20 cellular contexts compared by ENCODE assay signal in the genomic region with DNA sequence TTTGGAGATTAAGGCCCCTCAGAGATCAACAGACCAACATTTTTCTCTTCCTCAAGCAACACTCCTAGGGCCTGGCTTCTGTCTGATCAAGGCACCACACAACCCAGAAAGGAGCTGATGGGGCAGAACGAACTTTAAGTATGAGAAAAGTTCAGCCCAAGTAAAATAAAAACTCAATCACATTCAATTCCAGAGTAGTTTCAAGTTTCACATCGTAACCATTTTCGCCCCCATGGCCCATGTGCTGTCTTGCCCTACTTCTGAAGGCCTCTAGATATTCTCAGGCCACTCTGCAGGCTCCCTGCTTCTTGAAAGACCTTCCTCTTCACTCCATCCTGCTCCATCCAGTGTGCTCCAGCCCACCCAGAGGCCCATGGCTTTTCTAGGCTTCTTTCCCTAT. TPM values are rescaled to one million over a fixed set of nuclear protein-coding genes. Genes with fewer than 3 reads are reported as not detected.
DNase-seq lines count a peak whose midpoint lies in the region; ATAC-seq, FAIRE-seq and TF ChIP-seq lines count a peak whose summit lies in the region.
"Had no signal": no experiment of that assay in that cellular context is flagged by ENCODE, and none has a peak within 500 bp of the region (broad histone marks: within the 10 kb centered on the region; RNA-seq: fewer than 3 reads in every experiment).

No MANE protein-coding gene starts in this region.

- peaks cover 15% of the 10 kb centered on the region for H3K4me1 Mint-ChIP-seq in T-helper 17 cell
- H3K4me1 Mint-ChIP-seq in stimulated activated naive B cell treated with anti-CD40 and anti-IgM and Interleukin-4, amounts not matched to agents 10 μg/mL and 1 μg/mL and 100 μg/mL, for 72 hours = peaks cover 4 to 5% of the 10 kb centered on the region in 2 donors
- no peaks in the 10 kb centered on the region for H3K4me1 Mint-ChIP-seq in progenitor cell of endocrine pancreas (ENCODE audit: low read depth)
- H3K4me1 Mint-ChIP-seq: B cell; CD4-positive, CD25-positive, alpha-beta regulatory T cell had no signal

- H3K9me3 Mint-ChIP-seq in stimulated activated naive B cell treated with anti-CD40 and anti-IgM and Interleukin-4, amounts not matched to agents 10 μg/mL and 1 μg/mL and 100 μg/mL, for 72 hours = peaks cover 0 to under 1% of the 10 kb centered on the region in 2 donors
- H3K9me3 Mint-ChIP-seq in progenitor cell of endocrine pancreas (ENCODE audit: low read depth) = no peaks in the 10 kb centered on the region

- no peaks in the 10 kb centered on the region for H3K36me3 Mint-ChIP-seq in T-helper 17 cell (ENCODE audit: low read depth)
- H3K36me3 Mint-ChIP-seq in stimulated activated naive B cell treated with anti-CD40 and anti-IgM and Interleukin-4, amounts not matched to agents 10 μg/mL and 1 μg/mL and 100 μg/mL, for 72 hours = no peaks in the 10 kb centered on the region
- no peaks in the 10 kb centered on the region for H3K36me3 Mint-ChIP-seq in progenitor cell of endocrine pancreas (ENCODE audit: insufficient read depth)
- H3K36me3 Mint-ChIP-seq: CD4-positive, CD25-positive, alpha-beta regulatory T cell had no signal

- H3K27ac Mint-ChIP-seq in T-helper 17 cell (peak overlapping the region; percentile 41), progenitor cell of endocrine pancreas (no peak overlapping the region)
- H3K27ac Mint-ChIP-seq in stimulated activated naive B cell treated with anti-CD40 and anti-IgM and Interleukin-4, amounts not matched to agents 10 μg/mL and 1 μg/mL and 100 μg/mL, for 72 hours = peak overlapping the region; percentile 7
- H3K27ac Mint-ChIP-seq: B cell; CD4-positive, CD25-positive, alpha-beta regulatory T cell had no signal

- no peak for FAIRE-seq in urothelium cell line (lab: Jason Lieb, UNC)

- no peaks in the 10 kb centered on the region for H3K9me3 ChIP-seq in T-helper 17 cell (ENCODE audit: control insufficient read depth, low read length, poor library complexity, severe bottlenecking)
- H3K9me3 ChIP-seq: SJSA1 had no signal

- DNase-seq in T-helper 17 cell (no peak), urothelium cell line (ENCODE audit: low spot score) (no peak), progenitor cell of endocrine pancreas (ENCODE audit: low spot score, unreplicated experiment) (no peak)
- no peak for DNase-seq in stimulated activated naive B cell treated with anti-CD40 and anti-IgM and Interleukin-4, amounts not matched to agents 10 μg/mL and 1 μg/mL and 100 μg/mL, for 72 hours
- DNase-seq: ACHN; CD4-positive, CD25-positive, alpha-beta regulatory T cell; DMS53; GM23248; NCI-H1092 treated with DMSO at 0.1 percent for 48 hours; NCI-H1694 treated with DMSO at 0.1 percent for 48 hours; NCI-H2107; NCI-H226; NCI-H524 treated with DMSO at 0.1 percent for 48 hours had no signal

- H3K27me3 Mint-ChIP-seq in T-helper 17 cell (peaks cover 30% of the 10 kb centered on the region), progenitor cell of endocrine pancreas (peaks cover 14% of the 10 kb centered on the region)
- peaks cover 30% of the 10 kb centered on the region in 2 donors for H3K27me3 Mint-ChIP-seq in stimulated activated naive B cell treated with anti-CD40 and anti-IgM and Interleukin-4, amounts not matched to agents 10 μg/mL and 1 μg/mL and 100 μg/mL, for 72 hours

- no peak for TF ChIP-seq CTCF in progenitor cell of endocrine pancreas (IDR thresholded peaks at IDR 0.05; ENCODE audit: unreplicated experiment)

- ATAC-seq in GM19035 (IDR thresholded peaks at IDR 0.05; ENCODE audit: unreplicated experiment) (peak; percentile 50), HG02642 (IDR thresholded peaks at IDR 0.05; ENCODE audit: poor library complexity, unreplicated experiment) (peak; percentile 36), T-helper 17 cell (no peak), HG03354 (IDR thresholded peaks at IDR 0.05; ENCODE audit: poor library complexity, severe bottlenecking, unreplicated experiment) (no peak)
- no peak for ATAC-seq in stimulated activated naive B cell treated with anti-CD40 and anti-IgM and Interleukin-4, amounts not matched to agents 10 μg/mL and 1 μg/mL and 100 μg/mL, for 72 hours (replicated peaks)

- H3K4me3 Mint-ChIP-seq in T-helper 17 cell = no peak overlapping the region
- no peak overlapping the region for H3K4me3 Mint-ChIP-seq in stimulated activated naive B cell treated with anti-CD40 and anti-IgM and Interleukin-4, amounts not matched to agents 10 μg/mL and 1 μg/mL and 100 μg/mL, for 72 hours
- H3K4me3 Mint-ChIP-seq in progenitor cell of endocrine pancreas (ENCODE audit: low read depth) = no peak overlapping the region
- H3K4me3 Mint-ChIP-seq: B cell had no signal

RNA-seq across cellular contexts. Expression of a gene that starts 4.2 kb away (rescaled TPM):
- total RNA-seq in T-helper 17 cell = under 1 TPM; 0.50 to 0.68 TPM
- not detected in 2 replicates for total RNA-seq in progenitor cell of endocrine pancreas
- total RNA-seq: B cell; CD4-positive, CD25-positive, alpha-beta regulatory T cell; GM23248; MCF 10A; SJSA1; T-helper 2 cell treated with Interferon-gamma antibody and Interleukin-4, amounts not matched to agents 100 ng/mL and 5 ng/mL, for 36 hours had no signal

RNA-seq across cellular contexts. Expression of a gene that starts 53.9 kb away (rescaled TPM):
- total RNA-seq in T-helper 17 cell = under 1 TPM; 0.35 to 0.68 TPM
- total RNA-seq in progenitor cell of endocrine pancreas = not detected in 2 replicates
- total RNA-seq: B cell; GM23248; MCF 10A; SJSA1; T-helper 2 cell treated with Interferon-gamma antibody and Interleukin-4, amounts not matched to agents 100 ng/mL and 5 ng/mL, for 36 hours had no signal

Comparison
In these comparisons a context has a peak if more than half of its experiments do, and no peak if none do; other contexts are left out.
1. ATAC-seq: peak in GM19035 (single experiment) and HG02642 (single experiment); none in T-helper 17 cell (single experiment), stimulated activated naive B cell treated with anti-CD40 and anti-IgM and Interleukin-4, amounts not matched to agents 10 μg/mL and 1 μg/mL and 100 μg/mL, for 72 hours (0 of 2) and HG03354 (single experiment).